Comparison of ENCODE assay signal across 8 cellular contexts in the genomic region with DNA sequence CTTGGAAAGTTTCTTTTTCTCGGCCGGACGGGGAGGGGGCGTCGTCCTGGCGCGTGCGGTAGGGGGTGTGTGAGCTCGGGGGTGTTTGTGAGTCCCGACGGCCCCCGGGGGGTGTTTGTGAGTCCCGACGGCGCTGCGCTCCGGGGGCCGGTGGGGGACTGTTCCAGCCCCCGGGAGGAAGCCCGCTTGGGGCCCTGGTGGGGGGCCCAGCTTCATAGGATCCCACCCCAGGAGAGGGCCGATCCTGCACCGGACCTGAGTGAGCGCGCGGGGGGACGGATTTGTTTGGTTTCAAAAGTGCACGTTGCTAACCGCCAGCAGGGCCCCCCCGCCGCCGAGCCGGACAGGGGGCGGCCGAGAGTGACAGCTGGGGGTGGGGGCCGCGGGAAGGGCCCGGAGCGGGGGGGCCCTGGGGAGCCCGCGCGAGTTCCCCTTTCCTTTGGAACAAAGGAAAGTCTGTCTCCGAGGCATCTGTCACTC. TPM values are rescaled to one million over a fixed set of nuclear protein-coding genes. Genes with fewer than 3 reads are reported as not detected.
DNase-seq lines count a peak whose midpoint lies in the region; ATAC-seq lines count a peak whose summit lies in the region.

No MANE protein-coding gene starts in this region.

- peak overlapping the region in 6 of 9 donors; percentile 49 to 99 (median 84) for H3K27ac Mint-ChIP-seq in naive thymus-derived CD4-positive, alpha-beta T cell

- H3K36me3 ChIP-seq in esophagus (ENCODE audit: control insufficient read depth in 2 of 2, insufficient read depth in 2 of 2, low read length in 1 of 2) (peaks cover 0 to 3% of the 10 kb centered on the region in 2 donors), urinary bladder (ENCODE audit: insufficient read depth) (no peaks in the 10 kb centered on the region)
- H3K36me3 ChIP-seq in naive thymus-derived CD4-positive, alpha-beta T cell (ENCODE audit: control insufficient read depth in 2 of 3, insufficient read depth in 3 of 3, low read length in 3 of 3), result peaks cover 0 to 10% (median 0%) of the 10 kb centered on the region in 3 experiments

- H3K27ac ChIP-seq in esophagus (ENCODE audit: low read depth in 2 of 2, low read length in 1 of 2) (peak overlapping the region; percentile 82 to 89), urinary bladder (ENCODE audit: low read depth) (peak overlapping the region; percentile 98)
- peak overlapping the region; percentile 100 for H3K27ac ChIP-seq in naive thymus-derived CD4-positive, alpha-beta T cell (ENCODE audit: low read depth, low read length)

- no peaks in the 10 kb centered on the region for H3K27me3 ChIP-seq in esophagus (ENCODE audit: control insufficient read depth in 1 of 2, insufficient read depth in 2 of 2, low read length in 2 of 2)
- H3K27me3 ChIP-seq in naive thymus-derived CD4-positive, alpha-beta T cell (ENCODE audit: control insufficient read depth in 2 of 2, insufficient read depth in 2 of 2, low read length in 2 of 2), result no peaks in the 10 kb centered on the region

- H3K4me3 ChIP-seq in esophagus (ENCODE audit: low read depth in 1 of 2, low read length in 2 of 2) (peak overlapping the region; percentile 63 to 64), urinary bladder (ENCODE audit: low read depth, low read length) (peak overlapping the region; percentile 83)
- H3K4me3 ChIP-seq in naive thymus-derived CD4-positive, alpha-beta T cell (ENCODE audit: low read length), result peak overlapping the region; percentile 70

- CTCF ChIA-PET in naive thymus-derived CD4-positive, alpha-beta T cell (lab: Charles Lee), result interaction anchor here (1.0 to 3.2 kb wide), 2 partner anchors 20 to 31 kb away, joined by 3 to 24 read pairs; partner anchors contain the start of gene RAB5IF

- DNase-seq in EL (peak; percentile 28), HuH-7.5 (ENCODE audit: low spot score) (peak; percentile 61), NCI-H2196 (lab: John Stamatoyannopoulos, UW; ENCODE audit: unreplicated experiment) (no peak)
- DNase-seq in activated CD4-positive, alpha-beta T cell treated with anti-CD3 and anti-CD28 coated beads for 4 hours, result peak; percentile 26 to 39
- DNase-seq in naive thymus-derived CD4-positive, alpha-beta T cell, result peak in 6 of 9 donors; percentile 28 to 55 (median 40)

- peak overlapping the region; percentile 48 to 97 (median 90) for H3K4me3 Mint-ChIP-seq in naive thymus-derived CD4-positive, alpha-beta T cell

- POLR2A ChIA-PET in naive thymus-derived CD4-positive, alpha-beta T cell (lab: Charles Lee), result interaction anchor here (1.0 to 9.3 kb wide), 6 partner anchors 9 to 82 kb away, joined by 3 to 123 read pairs (median 10); partner anchors contain the start of gene RAB5IF

- H3K4me1 ChIP-seq in esophagus (ENCODE audit: control insufficient read depth in 2 of 2, insufficient read depth in 2 of 2, low read length in 1 of 2), result peaks cover 2 to 8% of the 10 kb centered on the region in 2 donors
- peaks cover 13 to 34% of the 10 kb centered on the region in 2 donors for H3K4me1 ChIP-seq in naive thymus-derived CD4-positive, alpha-beta T cell (ENCODE audit: control insufficient read depth in 2 of 2, insufficient read depth in 2 of 2, low read length in 2 of 2)
- H3K4me1 ChIP-seq in urinary bladder (ENCODE audit: insufficient read depth), result no peaks in the 10 kb centered on the region

- peaks cover 27 to 49% (median 40%) of the 10 kb centered on the region in 7 donors for H3K4me1 Mint-ChIP-seq in naive thymus-derived CD4-positive, alpha-beta T cell

- peak; percentile 3 for ATAC-seq in naive thymus-derived CD4-positive, alpha-beta T cell
- ATAC-seq in GM19035 (IDR thresholded peaks at IDR 0.05; ENCODE audit: unreplicated experiment), result no peak

- 1% methylated on average over 37 to 42 of the region's 42 CpGs for WGBS in esophagus, 2 donors
- WGBS in urinary bladder, result under 1% methylated on average over 42 of the region's 42 CpGs

- H3K9me3 Mint-ChIP-seq in naive thymus-derived CD4-positive, alpha-beta T cell, result peaks cover 0 to 6% (median 0%) of the 10 kb centered on the region in 11 donors

- H3K27me3 Mint-ChIP-seq in naive thymus-derived CD4-positive, alpha-beta T cell, result no peaks in the 10 kb centered on the region

- H3K36me3 Mint-ChIP-seq in naive thymus-derived CD4-positive, alpha-beta T cell, result peaks cover 0 to 16% (median 0%) of the 10 kb centered on the region in 5 donors

- no peaks in the 10 kb centered on the region for H3K9me3 ChIP-seq in esophagus (ENCODE audit: control insufficient read depth in 2 of 2, insufficient read depth in 1 of 2, low read depth in 1 of 2, low read length in 1 of 2)
- H3K9me3 ChIP-seq in naive thymus-derived CD4-positive, alpha-beta T cell (ENCODE audit: control insufficient read depth in 2 of 3, low read length in 3 of 3), result no peaks in the 10 kb centered on the region

- intact Hi-C loops in naive thymus-derived CD4-positive, alpha-beta T cell (cut with micrococcal nuclease), result loop anchor here (1.0 to 10.0 kb wide), 11 partner anchors 8 to 1479 kb away; partner anchors contain the start of genes RAB5IF (in 2 of the 2), SLA2 (in 1 of the 2) and TRPC4AP (in 1 of the 2)

RNA-seq across cellular contexts. Expression of gene TGIF2, which starts 0.4 kb away (rescaled TPM):
- polyA plus RNA-seq in esophagus (1 to 10 TPM; 1.4 to 3.6 TPM), urinary bladder (7.3 TPM)
- total RNA-seq in naive thymus-derived CD4-positive, alpha-beta T cell, result 10 to 100 TPM; 35.6 to 44.3 (median 40.7) TPM
- polyA plus RNA-seq in naive thymus-derived CD4-positive, alpha-beta T cell, result 10 to 100 TPM; 32.1 to 37.7 TPM
- total RNA-seq in urinary bladder, result 18.6 TPM

RNA-seq across cellular contexts. Expression of gene RAB5IF, which starts 31.7 kb away (rescaled TPM):
- polyA plus RNA-seq in esophagus, result 100 to 1,000 TPM; 262 to 270 TPM
- total RNA-seq in naive thymus-derived CD4-positive, alpha-beta T cell, result 100 to 1,000 TPM in 1 of 5 experiments, 10 to 100 TPM in 4; 47.9 to 100 (median 53.1) TPM
- 100 to 1,000 TPM; 104 to 153 TPM for polyA plus RNA-seq in naive thymus-derived CD4-positive, alpha-beta T cell
- 34.8 TPM for total RNA-seq in urinary bladder
- 69.4 TPM for polyA plus RNA-seq in urinary bladder

RNA-seq across cellular contexts. Expression of gene MYL9, which starts 32.5 kb away (rescaled TPM):
- 100 to 1,000 TPM; 242 to 320 TPM for polyA plus RNA-seq in esophagus
- total RNA-seq in naive thymus-derived CD4-positive, alpha-beta T cell, result 1 to 10 TPM in 1 of 5 experiments, under 1 TPM in 2, not detected in 2; 0.29 to 2.4 (median 0.29) TPM
- not detected for polyA plus RNA-seq in naive thymus-derived CD4-positive, alpha-beta T cell
- 42.6 TPM for total RNA-seq in urinary bladder
- 3,492 TPM for polyA plus RNA-seq in urinary bladder

Comparison
In these comparisons a context has a peak if more than half of its experiments do, and no peak if none do; other contexts are left out.
1. RNA of gene MYL9, which starts 32.5 kb away (polyA plus RNA-seq): 3,492 TPM in urinary bladder (single experiment) and 242 to 320 TPM in esophagus; not detected in naive thymus-derived CD4-positive, alpha-beta T cell; every median in the first group is over 100 times any median in the second.
2. Peak in every context shown above with its lines, with median percentiles within 50 percentile points of each other: H3K27ac ChIP-seq and H3K4me3 ChIP-seq.